8 cellular contexts compared by ENCODE assay signal in the genomic region with DNA sequence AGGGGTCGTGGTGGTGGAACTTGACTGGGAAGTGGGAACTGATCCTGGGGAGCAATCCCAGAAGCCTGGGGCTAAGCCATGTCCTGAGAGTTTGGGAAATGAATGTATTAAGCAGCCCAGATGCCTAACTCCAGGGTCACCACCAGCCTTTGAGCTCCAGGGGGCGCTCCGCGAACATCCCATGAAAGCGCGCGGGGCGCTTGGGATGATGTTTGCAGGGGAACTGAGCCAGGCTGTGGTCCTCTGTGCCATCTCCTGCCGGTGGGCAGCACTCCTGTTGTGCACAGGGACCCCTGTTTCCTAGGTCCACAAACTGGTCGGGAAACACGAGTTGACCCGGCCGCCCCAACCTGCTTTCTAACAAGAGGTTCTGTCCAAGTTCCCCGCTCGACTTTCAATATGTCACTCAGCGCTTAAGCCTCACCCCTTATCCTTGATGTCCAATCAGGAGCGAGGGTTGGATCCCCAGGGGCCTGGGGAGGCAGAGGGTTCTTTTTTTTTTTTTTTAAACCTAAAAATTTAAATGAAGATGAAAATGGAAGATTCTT. TPM values are rescaled to one million over a fixed set of nuclear protein-coding genes. Genes with fewer than 3 reads are reported as not detected.
A peak's percentile ranks its signal among the peaks of the same experiment; 100 is the strongest.
DNase-seq lines count a peak whose midpoint lies in the region; ATAC-seq and TF ChIP-seq lines count a peak whose summit lies in the region.

No MANE protein-coding gene starts in this region.

- intact Hi-C loops in spleen (cut with DNase I; ENCODE audit: low total_unique reads), result loop anchor here (10.0 kb wide), 1 partner anchor 52 kb away; the partner anchor contains the start of gene FBL

- WGBS in spleen, 5 donors, result 0 to 1% (median 1%) methylated on average over 16 to 17 of the region's 17 CpGs

- H3K4me3 ChIP-seq in spleen, result peak overlapping the region; percentile 27 to 71 (median 39)

- DNase-seq in EL (peak; percentile 71), NCI-H2227 (lab: John Stamatoyannopoulos, UW; ENCODE audit: unreplicated experiment) (peak; percentile 95), caudate nucleus (lab: John Stamatoyannopoulos, UW) (peak in 57 of 61 donors; percentile 10 to 85 (median 58)), iris pigment epithelial cell (ENCODE audit: low read depth) (peak; percentile 73), spleen (peak; percentile 91)
- peak; percentile 43 for DNase-seq in activated CD4-positive, CD25-positive, alpha-beta regulatory T cell treated with anti-CD3 and anti-CD28 coated beads, Interleukin-2, amount 50 U/mL, for 16 hours (ENCODE audit: low read depth, low spot score)

- ATAC-seq in HG02884 (IDR thresholded peaks at IDR 0.05; ENCODE audit: unreplicated experiment), result peak; percentile 60
- ATAC-seq in GM19328 (IDR thresholded peaks at IDR 0.05; ENCODE audit: unreplicated experiment), result no peak

- TF ChIP-seq POLR2A in spleen (IDR thresholded peaks at IDR 0.05), result no peak

- peaks cover 3 to 18% (median 15%) of the 10 kb centered on the region in 8 donors for H3K9me3 ChIP-seq in spleen

- H3K4me1 ChIP-seq in spleen, result peaks cover 0 to 18% (median 4%) of the 10 kb centered on the region in 6 donors

- H3K27ac ChIP-seq in caudate nucleus (ENCODE audit: low read depth, low read length) (no peak overlapping the region), spleen (no peak overlapping the region)

- TF ChIP-seq CTCF in spleen (IDR thresholded peaks at IDR 0.05 in 8 of 11, conservative IDR thresholded peaks at IDR 0.05 in 3 of 11), result peak; percentile 49 to 90 (median 89)

- peaks cover 0 to 16% (median 0%) of the 10 kb centered on the region in 7 donors for H3K27me3 ChIP-seq in spleen (replicated peaks in 1 of 7)

- no peaks in the 10 kb centered on the region for H3K36me3 ChIP-seq in spleen

RNA-seq across cellular contexts. Expression of gene LEUTX, which starts 14.4 kb away (rescaled TPM):
- total RNA-seq in spleen, result not detected
- polyA plus RNA-seq in spleen, result not detected

RNA-seq across cellular contexts. Expression of gene DYRK1B, which starts 40.9 kb away (rescaled TPM):
- 10 to 100 TPM; 15.1 to 32.7 (median 18.8) TPM for total RNA-seq in spleen
- 10 to 100 TPM; 11.2 to 19.8 (median 13.6) TPM for polyA plus RNA-seq in spleen

RNA-seq across cellular contexts. Expression of gene FBL, which starts 53.1 kb away (rescaled TPM):
- total RNA-seq in spleen, result 100 to 1,000 TPM; 126 to 212 (median 174) TPM
- polyA plus RNA-seq in spleen, result 100 to 1,000 TPM; 298 to 403 (median 348) TPM

RNA-seq across cellular contexts. Expression of gene CLC, which starts 55.2 kb away (rescaled TPM):
- total RNA-seq in spleen, result 10 to 100 TPM in 3 of 7 donors, 1 to 10 TPM in 3, not detected in 1; 3.1 to 20.1 (median 10.3) TPM
- 1 to 10 TPM; 2.7 to 4.9 (median 3.0) TPM for polyA plus RNA-seq in spleen

Comparison
In these comparisons a context has a peak if more than half of its experiments do, and no peak if none do; other contexts are left out.
1. DNase-seq: peak in every context shown above with its lines; median percentile 95 in NCI-H2227; 91 in spleen; 73 in iris pigment epithelial cell; 71 in EL; 58 in caudate nucleus; 43 in activated CD4-positive, CD25-positive, alpha-beta regulatory T cell treated with anti-CD3 and anti-CD28 coated beads, Interleukin-2, amount 50 U/mL, for 16 hours.